In the genomic region with DNA sequence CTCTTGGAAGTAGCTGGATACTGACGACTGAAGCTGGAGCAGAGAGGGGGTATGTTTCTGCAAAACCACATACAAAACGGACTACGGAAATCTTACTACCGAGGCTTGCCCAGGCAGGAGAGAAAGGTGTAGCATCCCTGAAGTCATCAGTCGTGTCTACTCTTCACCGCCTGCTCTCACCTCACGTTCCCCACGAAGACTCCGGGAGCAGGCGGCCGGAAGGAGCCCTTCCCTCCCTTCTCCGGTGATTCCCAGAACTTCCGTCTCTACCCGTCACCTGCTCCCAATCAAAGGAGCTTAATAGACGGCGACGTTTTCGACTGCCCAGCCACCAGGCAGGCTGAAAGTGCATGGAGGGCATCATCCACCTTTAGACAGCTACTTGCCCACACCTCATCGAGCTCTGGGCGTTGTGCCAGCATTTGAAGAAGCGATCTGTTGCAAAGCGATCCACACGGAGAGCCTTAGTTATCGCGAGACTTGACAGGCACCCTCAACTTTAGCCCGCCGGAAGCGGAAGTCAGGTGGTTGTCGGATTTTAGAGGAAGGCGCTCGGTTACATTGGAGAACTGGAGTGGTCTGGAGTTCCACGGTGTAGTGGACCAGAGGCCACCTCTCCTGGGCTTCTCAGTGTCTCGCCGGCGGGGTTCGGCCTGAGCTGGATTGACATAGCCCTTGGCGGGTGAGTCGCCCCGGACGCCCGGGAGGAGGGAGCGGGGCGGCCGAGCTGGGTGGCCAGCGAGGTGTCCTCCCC, we compare ENCODE assay signal across 8 cellular contexts. TPM values are rescaled to one million over a fixed set of nuclear protein-coding genes. Genes with fewer than 3 reads are reported as not detected.
DNase-seq lines count a peak whose midpoint lies in the region; ATAC-seq and TF ChIP-seq lines count a peak whose summit lies in the region.

A gene (plus strand): TSS at position 523 of the 754 bp plus-strand sequence. CDS start 2,809 bp downstream, outside the sequence.

- TF ChIP-seq CTCF in GM10248 (IDR thresholded peaks at IDR 0.05; ENCODE audit: control extremely low read depth, extremely low read depth, low read depth, missing control alignments) (no peak), osteocyte (IDR thresholded peaks at IDR 0.05) (no peak)

- POLR2A ChIA-PET in GM10248 (lab: Yijun Ruan, JAX): interaction anchor here (0.6 to 1.0 kb wide), 2 partner anchors 34 to 445 kb away, joined by 3 to 6 read pairs; a partner anchor contains a TSS
- POLR2A ChIA-PET in activated naive CD8-positive, alpha-beta T cell treated with anti-CD3 and anti-CD28 coated beads, Interleukin-2, amount 10 ng/mL, durations not matched to agents 7 days and 5 days (lab: Charles Lee): interaction anchor here (1.2 to 2.3 kb wide), 9 partner anchors 14 to 445 kb away, joined by 3 to 17 read pairs (median 7); a partner anchor contains a TSS

- ATAC-seq in HG02610 (IDR thresholded peaks at IDR 0.05; ENCODE audit: unreplicated experiment): peak; percentile 94
- peak; percentile 92 for ATAC-seq in activated naive CD8-positive, alpha-beta T cell treated with anti-CD3 and anti-CD28 coated beads, Interleukin-2, amount 10 ng/mL, durations not matched to agents 7 days and 5 days (ENCODE audit: low read depth)

- intact Hi-C loops in head of caudate nucleus (cut with DNase I): no loop called here

- H3K4me1 Mint-ChIP-seq in activated naive CD8-positive, alpha-beta T cell treated with anti-CD3 and anti-CD28 coated beads, Interleukin-2, amount 10 ng/mL, durations not matched to agents 7 days and 5 days: peaks cover 27% of the 10 kb centered on the region
- H3K4me1 Mint-ChIP-seq in osteocyte (ENCODE audit: unreplicated experiment): peaks cover 26% of the 10 kb centered on the region

- H3K27me3 ChIP-seq in thymus (ENCODE audit: control insufficient read depth, insufficient read depth): no peaks in the 10 kb centered on the region

- peak within 1 kb of the TSS; percentile 98 for H3K27ac Mint-ChIP-seq in activated naive CD8-positive, alpha-beta T cell treated with anti-CD3 and anti-CD28 coated beads, Interleukin-2, amount 10 ng/mL, durations not matched to agents 7 days and 5 days
- peak within 1 kb of the TSS; percentile 94 for H3K27ac Mint-ChIP-seq in osteocyte (ENCODE audit: unreplicated experiment)

- peak within 1 kb of the TSS; percentile 88 for H3K27ac ChIP-seq in thymus (ENCODE audit: low read depth)

- DNase-seq in GM10248 (ENCODE audit: extremely low spot score): peak; percentile 91
- peak; percentile 93 for DNase-seq in NCI-H1092 treated with DMSO at 0.1 percent for 48 hours (lab: John Stamatoyannopoulos, UW)
- DNase-seq in SKM-1 (lab: John Stamatoyannopoulos, UW; ENCODE audit: unreplicated experiment): peak; percentile 94
- DNase-seq in activated naive CD8-positive, alpha-beta T cell treated with anti-CD3 and anti-CD28 coated beads, Interleukin-2, amount 10 ng/mL, durations not matched to agents 7 days and 5 days: peak; percentile 83
- DNase-seq in head of caudate nucleus: peak; percentile 92 to 98 (median 96)
- DNase-seq in osteocyte (ENCODE audit: extremely low spot score, unreplicated experiment): peak; percentile 95

- H3K27me3 Mint-ChIP-seq in activated naive CD8-positive, alpha-beta T cell treated with anti-CD3 and anti-CD28 coated beads, Interleukin-2, amount 10 ng/mL, durations not matched to agents 7 days and 5 days: no peaks in the 10 kb centered on the region
- no peaks in the 10 kb centered on the region for H3K27me3 Mint-ChIP-seq in osteocyte (ENCODE audit: unreplicated experiment)

- peak within 1 kb of the TSS; percentile 74 for H3K4me3 ChIP-seq in thymus (ENCODE audit: low read length)

- WGBS in thymus: 1% methylated on average over 45 of the region's 45 CpGs

- H3K9me3 ChIP-seq in thymus (ENCODE audit: control insufficient read depth): no peaks in the 10 kb centered on the region

- peaks cover 11% of the 10 kb centered on the region for H3K4me1 ChIP-seq in thymus (ENCODE audit: control insufficient read depth, insufficient read depth, low read length)

- no peaks in the 10 kb centered on the region for H3K36me3 ChIP-seq in thymus (ENCODE audit: control insufficient read depth, insufficient read depth)

- CTCF ChIA-PET in GM10248 (lab: Yijun Ruan, JAX): interaction anchor here (0.8 to 5.1 kb wide), 5 partner anchors 15 to 455 kb away, joined by 3 to 30 read pairs (median 11); a partner anchor contains a TSS

- H3K36me3 Mint-ChIP-seq in activated naive CD8-positive, alpha-beta T cell treated with anti-CD3 and anti-CD28 coated beads, Interleukin-2, amount 10 ng/mL, durations not matched to agents 7 days and 5 days: peaks cover 24% of the 10 kb centered on the region
- H3K36me3 Mint-ChIP-seq in osteocyte (ENCODE audit: unreplicated experiment): peaks cover 19% of the 10 kb centered on the region

- H3K9me3 Mint-ChIP-seq in activated naive CD8-positive, alpha-beta T cell treated with anti-CD3 and anti-CD28 coated beads, Interleukin-2, amount 10 ng/mL, durations not matched to agents 7 days and 5 days: no peaks in the 10 kb centered on the region
- H3K9me3 Mint-ChIP-seq in osteocyte (ENCODE audit: unreplicated experiment): no peaks in the 10 kb centered on the region

- peak within 1 kb of the TSS; percentile 90 for H3K4me3 Mint-ChIP-seq in activated naive CD8-positive, alpha-beta T cell treated with anti-CD3 and anti-CD28 coated beads, Interleukin-2, amount 10 ng/mL, durations not matched to agents 7 days and 5 days
- peak within 1 kb of the TSS; percentile 95 for H3K4me3 Mint-ChIP-seq in osteocyte (ENCODE audit: unreplicated experiment)

RNA-seq across cellular contexts. Expression of the gene that starts here (rescaled TPM):
- 10 to 100 TPM; 24.4 to 25.9 TPM for total RNA-seq in activated naive CD8-positive, alpha-beta T cell treated with anti-CD3 and anti-CD28 coated beads, Interleukin-2, amount 10 ng/mL, durations not matched to agents 7 days and 5 days
- total RNA-seq in osteocyte: 19.7 and 23.8 TPM in 2 replicates
- polyA plus RNA-seq in thymus: 39.6 TPM

Comparison
In these comparisons a context has a peak if more than half of its experiments do, and no peak if none do; other contexts are left out.
1. Peak in every context shown above with its lines: DNase-seq, ATAC-seq, H3K4me3 ChIP-seq and H3K27ac ChIP-seq.